9 cellular contexts compared by ENCODE assay signal in genomic region chr1:238764779-238765178, GRCh38.
"Had no signal": no experiment of that assay in that cellular context is flagged by ENCODE, and none has a peak within 500 bp of the region (broad histone marks: within the 10 kb centered on the region; RNA-seq: fewer than 3 reads in every experiment).

No MANE protein-coding gene starts in this region.

- ATAC-seq: HepG2, K562 had no signal

- H3K36me3 Mint-ChIP-seq: IgD-negative memory B cell had no signal

- H3K4me2 ChIP-seq: KMS-11 had no signal

- H3K9ac ChIP-seq: KMS-11 had no signal

- H3K4me3 Mint-ChIP-seq: IgD-negative memory B cell had no signal

- H3K4me1 Mint-ChIP-seq: IgD-negative memory B cell had no signal

- FAIRE-seq: HepG2, HTR-8/SVneo, K562 had no signal

- H3K27ac ChIP-seq: HL-60, KMS-11 had no signal

- H3K4me3 ChIP-seq: K562 had no signal

- H3K27me3 Mint-ChIP-seq: IgD-negative memory B cell had no signal

- DNase-seq: IMR-90, KBM-7, KG1 had no signal
